In the genomic region with DNA sequence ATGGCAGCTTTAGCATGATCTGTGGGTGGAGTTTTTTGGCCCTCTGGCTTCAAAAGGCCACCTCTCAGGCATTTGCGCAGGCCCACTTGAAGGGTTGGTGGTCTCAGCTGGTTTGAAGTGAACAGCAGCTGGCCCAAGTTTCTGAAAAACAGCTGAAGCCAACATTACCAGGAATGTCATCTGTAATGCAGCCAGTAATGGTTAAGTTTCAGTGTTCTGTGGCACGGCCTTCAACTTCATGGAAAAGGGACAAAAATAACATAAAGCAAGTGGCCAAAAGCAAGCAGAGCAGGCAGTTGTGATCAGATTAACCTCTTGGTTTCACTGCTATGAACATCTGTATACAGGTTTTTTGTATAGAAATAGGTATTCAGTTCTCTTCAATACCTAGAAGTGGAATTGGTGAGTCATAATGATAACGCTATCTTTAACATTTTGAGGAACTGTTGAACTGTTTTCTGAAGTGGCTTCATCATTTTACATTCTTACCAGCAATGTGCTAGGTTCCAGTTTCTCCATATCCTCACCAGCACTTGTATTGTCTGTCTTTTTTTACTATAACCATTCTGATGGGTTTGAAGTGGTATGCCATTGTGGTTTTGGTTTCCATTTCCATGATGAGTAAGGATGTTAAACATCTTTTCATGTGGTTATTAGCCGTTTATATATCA, we compare ENCODE assay signal across 15 cellular contexts.
DNase-seq lines count a peak whose midpoint lies in the region; ATAC-seq and TF ChIP-seq lines count a peak whose summit lies in the region.
"Had no signal": no experiment of that assay in that cellular context is flagged by ENCODE, and none has a peak within 500 bp of the region (broad histone marks: within the 10 kb centered on the region; RNA-seq: fewer than 3 reads in every experiment).

No MANE protein-coding gene starts in this region.

- CTCF ChIA-PET in Calu3 (lab: Charles Lee) = no interaction called here

- H3K27me3 ChIP-seq in BE2C = no peaks in the 10 kb centered on the region
- H3K27me3 ChIP-seq: neutrophil had no signal

- TF ChIP-seq CTCF in BE2C (IDR thresholded peaks at IDR 0.05; ENCODE audit: low read depth, low read length) (no peak), Calu3 (IDR thresholded peaks at IDR 0.05; ENCODE audit: unreplicated experiment) (no peak)

- peaks cover 10% of the 10 kb centered on the region for H3K9me3 Mint-ChIP-seq in activated T-cell treated with anti-CD3 and anti-CD28 coated beads, Interleukin-2, amount 50 U/mL, for 4 hours
- peaks cover 4% of the 10 kb centered on the region for H3K9me3 Mint-ChIP-seq in stimulated activated memory B cell treated with anti-CD40 and anti-IgM and Interleukin-4, amounts not matched to agents 10 μg/mL and 1 μg/mL and 100 μg/mL, for 72 hours
- H3K9me3 Mint-ChIP-seq in Calu3 (ENCODE audit: low read depth, unreplicated experiment) = no peaks in the 10 kb centered on the region

- H3K9me3 ChIP-seq in BE2C = no peaks in the 10 kb centered on the region
- H3K9me3 ChIP-seq: HAP-1, neutrophil had no signal

- intact Hi-C loops in sciatic nerve (cut with DNase I) (no loop called here), Calu3 (cut with micrococcal nuclease; ENCODE audit: unreplicated experiment) (no loop called here)

- no peak overlapping the region for H3K4me3 Mint-ChIP-seq in activated T-cell treated with anti-CD3 and anti-CD28 coated beads, Interleukin-2, amount 50 U/mL, for 4 hours
- H3K4me3 Mint-ChIP-seq in stimulated activated memory B cell treated with anti-CD40 and anti-IgM and Interleukin-4, amounts not matched to agents 10 μg/mL and 1 μg/mL and 100 μg/mL, for 72 hours = no peak overlapping the region
- H3K4me3 Mint-ChIP-seq in Calu3 (ENCODE audit: low read depth, unreplicated experiment) = no peak overlapping the region
- H3K4me3 Mint-ChIP-seq: endodermal cell; T-helper 2 cell treated with Interferon-gamma antibody and Interleukin-4, amounts not matched to agents 5 μg/mL and 100 μg/mL, for 36 hours had no signal

- no peaks in the 10 kb centered on the region for H3K36me3 ChIP-seq in BE2C
- H3K36me3 ChIP-seq: HAP-1, neutrophil had no signal

- peak; percentile 84 to 93 for ATAC-seq in activated T-cell treated with anti-CD3 and anti-CD28 coated beads, Interleukin-2, amount 50 U/mL, for 4 hours
- ATAC-seq in HG02938 (IDR thresholded peaks at IDR 0.05; ENCODE audit: unreplicated experiment) (peak; percentile 86), sciatic nerve (no peak)
- ATAC-seq in stimulated activated memory B cell treated with anti-CD40 and anti-IgM and Interleukin-4, amounts not matched to agents 10 μg/mL and 1 μg/mL and 100 μg/mL, for 72 hours = peak; percentile 57

- no peak overlapping the region for H3K27ac Mint-ChIP-seq in stimulated activated memory B cell treated with anti-CD40 and anti-IgM and Interleukin-4, amounts not matched to agents 10 μg/mL and 1 μg/mL and 100 μg/mL, for 72 hours
- no peak overlapping the region for H3K27ac Mint-ChIP-seq in Calu3 (ENCODE audit: unreplicated experiment)
- H3K27ac Mint-ChIP-seq: endodermal cell; T-helper 2 cell treated with Interferon-gamma antibody and Interleukin-4, amounts not matched to agents 5 μg/mL and 100 μg/mL, for 36 hours had no signal

- BruUV-seq in Calu3 (replicated peaks; lab: Mats Ljungman, UMichigan) = no TSS peak

- no peak overlapping the region for H3K4me3 ChIP-seq in BE2C (ENCODE audit: low read depth, low read length)
- H3K4me3 ChIP-seq: HAP-1 had no signal

- H3K4me1 Mint-ChIP-seq in activated T-cell treated with anti-CD3 and anti-CD28 coated beads, Interleukin-2, amount 50 U/mL, for 4 hours (ENCODE audit: low read depth) = peaks cover 3% of the 10 kb centered on the region
- H3K4me1 Mint-ChIP-seq in stimulated activated memory B cell treated with anti-CD40 and anti-IgM and Interleukin-4, amounts not matched to agents 10 μg/mL and 1 μg/mL and 100 μg/mL, for 72 hours = no peaks in the 10 kb centered on the region
- H3K4me1 Mint-ChIP-seq in Calu3 (ENCODE audit: low read depth, unreplicated experiment) = no peaks in the 10 kb centered on the region
- H3K4me1 Mint-ChIP-seq: endodermal cell had no signal

- no peaks in the 10 kb centered on the region for H3K4me1 ChIP-seq in BE2C
- H3K4me1 ChIP-seq: HAP-1 had no signal

- DNase-seq in activated T-cell treated with anti-CD3 and anti-CD28 coated beads, Interleukin-2, amount 50 U/mL, for 4 hours = no peak
- DNase-seq in activated T-cell treated with anti-CD3 and anti-CD28 coated beads for 4 hours (no peak), SIG-M5 treated with dmso at 0.1 percent for 504 hours (lab: John Stamatoyannopoulos, UW; ENCODE audit: unreplicated experiment) (peak; percentile 47), BE2C (no peak), sciatic nerve (ENCODE audit: low spot score) (no peak), Calu3 (no peak)
- DNase-seq: activated naive CD4-positive, alpha-beta T cell; endodermal cell; NCI-H748 treated with DMSO at 0.1 percent for 48 hours; stimulated activated CD4-positive, alpha-beta T cell treated with anti-CD3 and anti-CD28 coated beads, Interleukin-1b, Interleukin-23, amount 100 ng/mL, for 48 hours had no signal

- no peaks in the 10 kb centered on the region for H3K36me3 Mint-ChIP-seq in activated T-cell treated with anti-CD3 and anti-CD28 coated beads, Interleukin-2, amount 50 U/mL, for 4 hours (ENCODE audit: insufficient read depth)
- no peaks in the 10 kb centered on the region for H3K36me3 Mint-ChIP-seq in stimulated activated memory B cell treated with anti-CD40 and anti-IgM and Interleukin-4, amounts not matched to agents 10 μg/mL and 1 μg/mL and 100 μg/mL, for 72 hours
- H3K36me3 Mint-ChIP-seq in Calu3 (ENCODE audit: insufficient read depth, unreplicated experiment) = no peaks in the 10 kb centered on the region

- H3K27me3 Mint-ChIP-seq in activated T-cell treated with anti-CD3 and anti-CD28 coated beads, Interleukin-2, amount 50 U/mL, for 4 hours (ENCODE audit: low read depth) = peaks cover 12% of the 10 kb centered on the region
- no peaks in the 10 kb centered on the region for H3K27me3 Mint-ChIP-seq in stimulated activated memory B cell treated with anti-CD40 and anti-IgM and Interleukin-4, amounts not matched to agents 10 μg/mL and 1 μg/mL and 100 μg/mL, for 72 hours
- H3K27me3 Mint-ChIP-seq in Calu3 (ENCODE audit: unreplicated experiment) = peaks cover 47% of the 10 kb centered on the region
